Comparison of ENCODE assay signal across 16 cellular contexts in the genomic region with DNA sequence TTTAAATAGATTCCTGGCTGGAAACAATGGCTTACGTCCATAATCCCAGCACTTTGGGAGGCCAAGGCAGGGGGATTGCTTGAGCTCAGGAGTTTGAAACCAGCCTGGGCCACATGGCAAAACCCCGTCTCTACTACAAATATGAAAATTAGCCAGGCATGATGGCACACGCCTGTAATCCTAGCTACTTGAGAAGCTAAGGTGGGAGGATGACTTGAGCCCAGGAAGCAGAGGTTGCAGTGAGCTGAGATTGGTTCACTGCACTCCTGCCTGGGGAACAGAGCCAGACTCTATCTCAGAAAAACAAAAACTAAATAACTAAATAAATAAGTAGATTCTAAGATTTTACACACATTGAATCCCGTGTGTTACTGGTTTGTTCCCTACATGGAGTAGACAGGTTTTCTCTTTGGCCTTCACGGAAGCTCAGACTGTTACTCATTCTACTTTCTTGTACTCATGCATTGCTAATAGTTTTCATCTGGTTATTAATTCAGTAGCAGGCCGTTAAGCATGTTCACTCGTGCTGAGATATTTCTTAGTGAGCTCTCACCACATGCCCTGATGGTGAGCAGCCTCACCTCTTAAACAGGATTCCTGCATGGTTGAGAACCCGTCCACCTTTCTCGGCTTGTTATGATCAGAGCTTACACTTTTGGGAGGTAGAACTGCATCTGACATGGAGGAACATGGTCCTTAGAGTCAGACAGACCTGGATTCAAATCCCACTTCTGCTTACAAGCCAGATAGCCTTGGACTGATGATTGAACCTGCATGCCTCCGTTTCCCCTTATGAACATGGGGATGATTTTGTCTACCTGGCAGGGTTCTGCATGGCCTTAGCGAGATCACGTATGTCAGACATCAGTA. TPM values are rescaled to one million over a fixed set of nuclear protein-coding genes. Genes with fewer than 3 reads are reported as not detected.
A peak's percentile ranks its signal among the peaks of the same experiment; 100 is the strongest.
DNase-seq lines count a peak whose midpoint lies in the region; ATAC-seq, FAIRE-seq and TF ChIP-seq lines count a peak whose summit lies in the region.
"Had no signal": no experiment of that assay in that cellular context is flagged by ENCODE, and none has a peak within 500 bp of the region (broad histone marks: within the 10 kb centered on the region; RNA-seq: fewer than 3 reads in every experiment).

No MANE protein-coding gene starts in this region.

- TF ChIP-seq CTCF in epithelial cell of proximal tubule (conservative IDR thresholded peaks at IDR 0.05; ENCODE audit: low read depth, low read length) (no peak), kidney (IDR thresholded peaks at IDR 0.05; ENCODE audit: borderline replicate concordance, extremely low read depth, insufficient read depth) (no peak)

- intact Hi-C loops in kidney (cut with DNase I), result no loop called here

- no peaks in the 10 kb centered on the region for H3K9me3 Mint-ChIP-seq in stimulated activated naive B cell treated with anti-CD40 and anti-IgM and Interleukin-4, amounts not matched to agents 10 μg/mL and 1 μg/mL and 100 μg/mL, for 72 hours

- FAIRE-seq in kidney (lab: Jason Lieb, UNC), result no peak

- H3K4me1 ChIP-seq in kidney (ENCODE audit: control insufficient read depth in 1 of 2, insufficient read depth in 1 of 2, low read depth in 1 of 2, low read length in 2 of 2), result no peaks in the 10 kb centered on the region
- H3K4me1 ChIP-seq: right lobe of liver had no signal

- peaks cover 25 to 32% of the 10 kb centered on the region in 2 donors for H3K36me3 Mint-ChIP-seq in stimulated activated naive B cell treated with anti-CD40 and anti-IgM and Interleukin-4, amounts not matched to agents 10 μg/mL and 1 μg/mL and 100 μg/mL, for 72 hours

- DNase-seq in NCI-H1105 treated with DMSO at 0.1 percent for 48 hours (lab: John Stamatoyannopoulos, UW), result peak; percentile 20
- no peak for DNase-seq in NCI-H1105 (lab: John Stamatoyannopoulos, UW)
- peak; percentile 17 for DNase-seq in NCI-H526 treated with DMSO at 0.1 percent for 48 hours (lab: John Stamatoyannopoulos, UW)
- DNase-seq in epithelial cell of proximal tubule (ENCODE audit: low read depth), result peak; percentile 59
- DNase-seq in stimulated activated naive B cell treated with anti-CD40 and anti-IgM and Interleukin-4, amounts not matched to agents 10 μg/mL and 1 μg/mL and 100 μg/mL, for 72 hours, result no peak
- no peak for DNase-seq in NCI-H187 (lab: John Stamatoyannopoulos, UW)
- no peak for DNase-seq in kidney
- no peak for DNase-seq in activated CD4-positive, CD25-positive, alpha-beta regulatory T cell (lab: John Stamatoyannopoulos, UW)
- DNase-seq: activated T-cell treated with anti-CD3 and anti-CD28 coated beads, Interleukin-2, amount 50 U/mL, for 1 hour; DND-41; NCI-H446; right lobe of liver; Right ventricle myocardium superior had no signal

- peak overlapping the region in 1 of 2 donors; percentile 23 for H3K4me3 Mint-ChIP-seq in stimulated activated naive B cell treated with anti-CD40 and anti-IgM and Interleukin-4, amounts not matched to agents 10 μg/mL and 1 μg/mL and 100 μg/mL, for 72 hours

- H3K36me3 ChIP-seq in kidney (ENCODE audit: control insufficient read depth in 1 of 2, insufficient read depth in 2 of 2, low read length in 2 of 2), result no peaks in the 10 kb centered on the region
- H3K36me3 ChIP-seq: cardiac muscle cell, right lobe of liver had no signal

- H3K27ac ChIP-seq in kidney (ENCODE audit: low read depth in 2 of 2, low read length in 2 of 2), result no peak overlapping the region
- H3K27ac ChIP-seq: 22Rv1, cardiac muscle cell, HL-60, right lobe of liver had no signal

- no peaks in the 10 kb centered on the region for H3K27me3 Mint-ChIP-seq in stimulated activated naive B cell treated with anti-CD40 and anti-IgM and Interleukin-4, amounts not matched to agents 10 μg/mL and 1 μg/mL and 100 μg/mL, for 72 hours

- no peak overlapping the region for H3K9ac ChIP-seq in kidney (ENCODE audit: low read length in 2 of 2)

- no peak for ATAC-seq in stimulated activated naive B cell treated with anti-CD40 and anti-IgM and Interleukin-4, amounts not matched to agents 10 μg/mL and 1 μg/mL and 100 μg/mL, for 72 hours (replicated peaks)
- ATAC-seq: right lobe of liver had no signal

- H3K27ac Mint-ChIP-seq in stimulated activated naive B cell treated with anti-CD40 and anti-IgM and Interleukin-4, amounts not matched to agents 10 μg/mL and 1 μg/mL and 100 μg/mL, for 72 hours, result peak overlapping the region; percentile 98

- H3K4me3 ChIP-seq in epithelial cell of proximal tubule (ENCODE audit: low read depth, low read length), result no peak overlapping the region
- H3K4me3 ChIP-seq in kidney (ENCODE audit: low read length in 2 of 2), result no peak overlapping the region
- H3K4me3 ChIP-seq: cardiac muscle cell, right lobe of liver had no signal

- H3K4me1 Mint-ChIP-seq in stimulated activated naive B cell treated with anti-CD40 and anti-IgM and Interleukin-4, amounts not matched to agents 10 μg/mL and 1 μg/mL and 100 μg/mL, for 72 hours, result peaks cover 47 to 84% of the 10 kb centered on the region in 2 donors

- H3K9me3 ChIP-seq in kidney (ENCODE audit: control insufficient read depth in 1 of 2, low read length in 2 of 2), result no peaks in the 10 kb centered on the region
- H3K9me3 ChIP-seq: right lobe of liver had no signal

RNA-seq across cellular contexts. Expression of a gene that starts 49.1 kb away (rescaled TPM):
- total RNA-seq in epithelial cell of proximal tubule, result 31.9 and 71.4 TPM in 2 replicates
- 38.2 TPM for total RNA-seq in kidney
- polyA plus RNA-seq in kidney (ENCODE audit: insufficient read depth, low read depth, low replicate concordance), result 26.0 TPM

Comparison
In these comparisons a context has a peak if more than half of its experiments do, and no peak if none do; other contexts are left out.
1. DNase-seq: peak in NCI-H1105 treated with DMSO at 0.1 percent for 48 hours (single experiment), NCI-H526 treated with DMSO at 0.1 percent for 48 hours (single experiment) and epithelial cell of proximal tubule (single experiment); none in NCI-H1105 (single experiment), stimulated activated naive B cell treated with anti-CD40 and anti-IgM and Interleukin-4, amounts not matched to agents 10 μg/mL and 1 μg/mL and 100 μg/mL, for 72 hours (single experiment), NCI-H187 (0 of 2), kidney (single experiment) and activated CD4-positive, CD25-positive, alpha-beta regulatory T cell (0 of 4).